Comparison of ENCODE assay signal across 8 cellular contexts in the genomic region with DNA sequence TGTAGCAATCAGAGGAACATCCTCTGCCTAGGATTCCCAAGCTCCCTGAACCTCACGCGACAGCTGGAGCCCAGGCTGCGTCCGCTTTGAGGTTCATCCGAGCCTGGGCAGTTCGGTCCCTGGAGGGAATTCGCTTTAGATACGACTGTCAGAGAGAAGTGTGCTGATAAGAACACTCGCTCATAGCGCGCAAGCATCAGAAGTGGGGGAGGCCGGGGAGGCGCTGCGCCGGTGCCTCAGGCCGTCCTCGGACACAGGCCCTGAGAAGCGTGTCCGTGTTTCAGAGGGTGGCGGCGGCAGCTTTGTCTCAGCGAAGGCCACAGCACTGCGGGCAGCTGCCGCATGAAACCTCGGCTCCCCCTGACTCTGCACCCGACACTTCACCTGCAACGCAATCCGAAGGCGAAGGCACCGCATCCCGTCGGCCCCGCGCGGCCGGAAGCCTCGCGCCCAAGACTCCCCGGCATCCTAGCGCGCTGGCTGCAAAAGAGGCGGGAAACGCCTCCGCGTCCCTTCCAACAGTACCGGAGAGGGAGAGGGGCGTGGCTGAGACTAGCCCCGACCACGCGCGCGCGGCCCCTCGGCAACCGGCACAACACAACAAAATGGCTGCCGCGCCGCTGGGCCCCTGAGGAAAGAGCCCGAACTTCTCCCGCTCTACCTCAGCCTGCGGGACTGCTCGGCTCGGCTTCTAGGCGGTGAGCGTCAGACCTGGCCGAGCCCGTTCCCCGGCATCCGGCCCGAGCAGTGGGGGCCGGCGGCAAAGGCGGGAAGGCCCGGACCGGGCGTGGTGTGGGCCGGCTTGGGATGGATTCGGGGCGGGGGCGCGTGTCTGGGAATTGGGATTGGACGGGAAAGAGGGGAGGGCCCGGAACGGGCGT. TPM values are rescaled to one million over a fixed set of nuclear protein-coding genes. Genes with fewer than 3 reads are reported as not detected.
DNase-seq lines count a peak whose midpoint lies in the region; ATAC-seq and TF ChIP-seq lines count a peak whose summit lies in the region.

TSS of gene CNTRL (plus strand) at position 586 of the 881 bp plus-strand sequence. CDS start 13,372 bp downstream, outside the sequence.

- POLR2A ChIA-PET in activated naive CD8-positive, alpha-beta T cell treated with anti-CD3 and anti-CD28 coated beads, Interleukin-2, amount 10 ng/mL, durations not matched to agents 7 days and 5 days (lab: Charles Lee): interaction anchor here (1.2 to 1.7 kb wide), 6 partner anchors 47 to 282 kb away, joined by 3 to 7 read pairs (median 4); partner anchors contain the start of gene FBXW2

- peaks cover 3% of the 10 kb centered on the region for H3K9me3 Mint-ChIP-seq in activated naive CD8-positive, alpha-beta T cell treated with anti-CD3 and anti-CD28 coated beads, Interleukin-2, amount 10 ng/mL, durations not matched to agents 7 days and 5 days

- H3K9ac ChIP-seq in parathyroid adenoma: peak within 1 kb of the TSS; percentile 61

- no peaks in the 10 kb centered on the region for H3K9me3 ChIP-seq in parathyroid adenoma (ENCODE audit: control insufficient read depth, low read length)
- H3K9me3 ChIP-seq in thyroid gland: no peaks in the 10 kb centered on the region

- intact Hi-C loops in Right ventricle myocardium inferior (cut with DNase I): no loop called here
- intact Hi-C loops in thyroid gland (cut with DNase I): no loop called here

- TF ChIP-seq CTCF in GM12875 (IDR thresholded peaks at IDR 0.05; ENCODE audit: borderline replicate concordance, insufficient read depth, low read depth, low read length): no peak
- TF ChIP-seq CTCF in parathyroid adenoma (IDR thresholded peaks at IDR 0.05): no peak
- TF ChIP-seq CTCF in thyroid gland (IDR thresholded peaks at IDR 0.05): no peak

- no peaks in the 10 kb centered on the region for H3K36me3 ChIP-seq in parathyroid adenoma (ENCODE audit: control insufficient read depth, insufficient read depth, low read length)
- H3K36me3 ChIP-seq in thyroid gland: no peaks in the 10 kb centered on the region

- no peaks in the 10 kb centered on the region for H3K79me2 ChIP-seq in parathyroid adenoma

- peaks cover 39% of the 10 kb centered on the region for H3K4me1 Mint-ChIP-seq in activated naive CD8-positive, alpha-beta T cell treated with anti-CD3 and anti-CD28 coated beads, Interleukin-2, amount 10 ng/mL, durations not matched to agents 7 days and 5 days

- H3K27ac Mint-ChIP-seq in activated naive CD8-positive, alpha-beta T cell treated with anti-CD3 and anti-CD28 coated beads, Interleukin-2, amount 10 ng/mL, durations not matched to agents 7 days and 5 days: peak within 1 kb of the TSS; percentile 87

- peak within 1 kb of the TSS; percentile 71 for H3K4me3 ChIP-seq in GM12875 (ENCODE audit: low read depth, low read length)
- peak within 1 kb of the TSS; percentile 81 for H3K4me3 ChIP-seq in parathyroid adenoma (ENCODE audit: low read depth, low read length)
- H3K4me3 ChIP-seq in thyroid gland (replicated peaks in 1 of 3): peak within 1 kb of the TSS; percentile 46 to 92 (median 79)

- peak; percentile 81 for ATAC-seq in HG02798 (IDR thresholded peaks at IDR 0.05; ENCODE audit: poor library complexity, unreplicated experiment)
- peak; percentile 86 for ATAC-seq in activated naive CD8-positive, alpha-beta T cell treated with anti-CD3 and anti-CD28 coated beads, Interleukin-2, amount 10 ng/mL, durations not matched to agents 7 days and 5 days (ENCODE audit: low read depth)
- peak; percentile 94 for ATAC-seq in Right ventricle myocardium inferior

- peak in 1 of 2 donors; percentile 60 for TF ChIP-seq POLR2A in thyroid gland (IDR thresholded peaks at IDR 0.05)

- peak within 1 kb of the TSS; percentile 99 for H3K4me3 Mint-ChIP-seq in activated naive CD8-positive, alpha-beta T cell treated with anti-CD3 and anti-CD28 coated beads, Interleukin-2, amount 10 ng/mL, durations not matched to agents 7 days and 5 days

- H2AFZ ChIP-seq in parathyroid adenoma: peak within 1 kb of the TSS; percentile 95

- H3K36me3 Mint-ChIP-seq in activated naive CD8-positive, alpha-beta T cell treated with anti-CD3 and anti-CD28 coated beads, Interleukin-2, amount 10 ng/mL, durations not matched to agents 7 days and 5 days: peaks cover 2% of the 10 kb centered on the region

- H3K27me3 ChIP-seq in parathyroid adenoma (ENCODE audit: control insufficient read depth, insufficient read depth, low read length) (no peaks in the 10 kb centered on the region), thyroid gland (no peaks in the 10 kb centered on the region)

- no peaks in the 10 kb centered on the region for H3K27me3 Mint-ChIP-seq in activated naive CD8-positive, alpha-beta T cell treated with anti-CD3 and anti-CD28 coated beads, Interleukin-2, amount 10 ng/mL, durations not matched to agents 7 days and 5 days

- H3K27ac ChIP-seq in parathyroid adenoma: peak within 1 kb of the TSS; percentile 90
- peak within 1 kb of the TSS; percentile 75 to 83 (median 76) for H3K27ac ChIP-seq in thyroid gland

- DNase-seq in NCI-H1436 (lab: John Stamatoyannopoulos, UW) (peak; percentile 90), SW 1271 (lab: John Stamatoyannopoulos, UW) (peak; percentile 70 to 92), Right ventricle myocardium inferior (ENCODE audit: missing footprints) (peak; percentile 95), thyroid gland (peak; percentile 87 to 89)
- peak; percentile 92 for DNase-seq in activated naive CD8-positive, alpha-beta T cell treated with anti-CD3 and anti-CD28 coated beads, Interleukin-2, amount 10 ng/mL, durations not matched to agents 7 days and 5 days

- WGBS in thyroid gland, 2 donors: 1 to 3% methylated on average over 38 to 60 of the region's 85 CpGs

- H3K4me1 ChIP-seq in parathyroid adenoma: no peaks in the 10 kb centered on the region
- peaks cover 0 to 9% of the 10 kb centered on the region in 2 donors for H3K4me1 ChIP-seq in thyroid gland

- peak within 1 kb of the TSS; percentile 73 for H3K4me2 ChIP-seq in parathyroid adenoma (ENCODE audit: low read length)

RNA-seq across cellular contexts. Expression of gene CNTRL, which starts in this region (rescaled TPM):
- 10 to 100 TPM; 92.3 to 94.6 TPM for total RNA-seq in activated naive CD8-positive, alpha-beta T cell treated with anti-CD3 and anti-CD28 coated beads, Interleukin-2, amount 10 ng/mL, durations not matched to agents 7 days and 5 days
- total RNA-seq in Right ventricle myocardium inferior: 3.3 TPM
- 10 to 100 TPM in 3 of 4 donors, 1 to 10 TPM in 1; 9.9 to 23.0 (median 15.4) TPM for total RNA-seq in thyroid gland

Comparison
In these comparisons a context has a peak if more than half of its experiments do, and no peak if none do; other contexts are left out.
1. Peak in every context shown above with its lines: DNase-seq, ATAC-seq, H3K4me3 ChIP-seq and H3K27ac ChIP-seq.